In the genomic region with DNA sequence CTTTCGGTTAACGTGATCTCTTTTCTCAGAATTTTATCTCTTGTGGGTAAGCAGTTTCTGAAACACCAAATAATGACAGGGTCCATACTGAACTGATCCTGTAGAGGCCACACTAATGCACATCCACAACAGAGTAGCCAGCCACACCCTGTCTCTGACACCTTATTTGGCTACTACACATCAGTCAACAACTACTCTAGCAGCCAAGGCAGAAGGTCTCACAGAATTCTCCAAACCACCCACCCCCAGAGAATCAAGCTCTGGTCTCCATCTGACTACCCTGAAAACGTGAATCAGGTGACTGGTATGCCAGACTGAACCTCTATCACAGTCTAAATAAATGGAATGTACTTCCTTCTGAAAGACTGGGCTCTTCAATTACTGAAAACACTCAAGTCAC, we compare ENCODE assay signal across 17 cellular contexts. TPM values are rescaled to one million over a fixed set of nuclear protein-coding genes. Genes with fewer than 3 reads are reported as not detected.
A peak's percentile ranks its signal among the peaks of the same experiment; 100 is the strongest.
DNase-seq lines count a peak whose midpoint lies in the region; ATAC-seq and TF ChIP-seq lines count a peak whose summit lies in the region.
"Had no signal": no experiment of that assay in that cellular context is flagged by ENCODE, and none has a peak within 500 bp of the region (broad histone marks: within the 10 kb centered on the region; RNA-seq: fewer than 3 reads in every experiment).

No MANE protein-coding gene starts in this region.

- H3K9me3 Mint-ChIP-seq in activated CD8-positive, alpha-beta memory T cell treated with anti-CD3 and anti-CD28 coated beads, Interleukin-2, amount 10 ng/mL, durations not matched to agents 7 days and 5 days (ENCODE audit: low read depth), result no peaks in the 10 kb centered on the region
- H3K9me3 Mint-ChIP-seq in activated CD8-positive, alpha-beta T cell treated with anti-CD3 and anti-CD28 coated beads for 36 hours, result no peaks in the 10 kb centered on the region
- H3K9me3 Mint-ChIP-seq in stimulated activated effector memory CD8-positive, alpha-beta T cell treated with anti-CD3 and anti-CD28 coated beads, Interleukin-12 subunit alpha, Interleukin-12 subunit beta, amount 100 ng/mL, for 72 hours, result no peaks in the 10 kb centered on the region
- no peaks in the 10 kb centered on the region for H3K9me3 Mint-ChIP-seq in MCF 10A (ENCODE audit: unreplicated experiment)
- H3K9me3 Mint-ChIP-seq: activated naive CD4-positive, alpha-beta T cell treated with anti-CD3 and anti-CD28 coated beads, Interleukin-2, amount 50 U/mL, for 24 hours; CD8-positive, alpha-beta memory T cell had no signal

- H3K27ac Mint-ChIP-seq in activated CD8-positive, alpha-beta memory T cell treated with anti-CD3 and anti-CD28 coated beads, Interleukin-2, amount 10 ng/mL, durations not matched to agents 7 days and 5 days, result peak overlapping the region; percentile 63
- no peak overlapping the region for H3K27ac Mint-ChIP-seq in activated CD8-positive, alpha-beta T cell treated with anti-CD3 and anti-CD28 coated beads for 36 hours
- no peak overlapping the region for H3K27ac Mint-ChIP-seq in stimulated activated effector memory CD8-positive, alpha-beta T cell treated with anti-CD3 and anti-CD28 coated beads, Interleukin-12 subunit alpha, Interleukin-12 subunit beta, amount 100 ng/mL, for 72 hours
- no peak overlapping the region for H3K27ac Mint-ChIP-seq in MCF 10A (ENCODE audit: low read depth, unreplicated experiment)
- H3K27ac Mint-ChIP-seq: activated naive CD4-positive, alpha-beta T cell treated with anti-CD3 and anti-CD28 coated beads, Interleukin-2, amount 50 U/mL, for 24 hours had no signal

- intact Hi-C loops in activated CD8-positive, alpha-beta T cell treated with anti-CD3 and anti-CD28 coated beads for 36 hours (cut with micrococcal nuclease), result no loop called here
- intact Hi-C loops in MCF 10A (cut with micrococcal nuclease), result no loop called here

- H3K4me3 ChIP-seq in fibroblast of the aortic adventitia (ENCODE audit: low read depth, low read length), result no peak overlapping the region
- H3K4me3 ChIP-seq: A549, left ventricle myocardium inferior, right atrium auricular region, SK-N-MC, tibial nerve had no signal

- CTCF ChIA-PET in activated CD8-positive, alpha-beta memory T cell treated with anti-CD3 and anti-CD28 coated beads, Interleukin-2, amount 10 ng/mL, durations not matched to agents 7 days and 5 days (lab: Charles Lee), result interaction anchor here (1.0 to 1.3 kb wide), 3 partner anchors 24 to 113 kb away, joined by 3 to 4 read pairs (median 4); no protein-coding TSS in a partner anchor
- CTCF ChIA-PET in activated CD8-positive, alpha-beta T cell treated with anti-CD3 and anti-CD28 coated beads for 36 hours (lab: Charles Lee), result interaction anchor here (1.5 to 1.6 kb wide), 2 partner anchors 26 to 110 kb away, joined by 4 read pairs; no protein-coding TSS in a partner anchor
- CTCF ChIA-PET in MCF 10A (lab: Yijun Ruan, JAX), result interaction anchor here (0.5 kb wide), 1 partner anchor 32 kb away, joined by 3 read pairs; no protein-coding TSS in a partner anchor

- peak; percentile 28 for ATAC-seq in activated CD8-positive, alpha-beta memory T cell treated with anti-CD3 and anti-CD28 coated beads, Interleukin-2, amount 10 ng/mL, durations not matched to agents 7 days and 5 days
- ATAC-seq in activated CD8-positive, alpha-beta T cell treated with anti-CD3 and anti-CD28 coated beads for 36 hours, result peak; percentile 29
- ATAC-seq in stimulated activated effector memory CD8-positive, alpha-beta T cell treated with anti-CD3 and anti-CD28 coated beads, Interleukin-12 subunit alpha, Interleukin-12 subunit beta, amount 100 ng/mL, for 72 hours, result peak; percentile 50

- no peak overlapping the region for H3K4me3 Mint-ChIP-seq in activated CD8-positive, alpha-beta memory T cell treated with anti-CD3 and anti-CD28 coated beads, Interleukin-2, amount 10 ng/mL, durations not matched to agents 7 days and 5 days
- no peak overlapping the region for H3K4me3 Mint-ChIP-seq in activated CD8-positive, alpha-beta T cell treated with anti-CD3 and anti-CD28 coated beads for 36 hours
- no peak overlapping the region for H3K4me3 Mint-ChIP-seq in stimulated activated effector memory CD8-positive, alpha-beta T cell treated with anti-CD3 and anti-CD28 coated beads, Interleukin-12 subunit alpha, Interleukin-12 subunit beta, amount 100 ng/mL, for 72 hours
- no peak overlapping the region for H3K4me3 Mint-ChIP-seq in MCF 10A (ENCODE audit: unreplicated experiment)
- H3K4me3 Mint-ChIP-seq: activated naive CD4-positive, alpha-beta T cell treated with anti-CD3 and anti-CD28 coated beads, Interleukin-2, amount 50 U/mL, for 24 hours; CD8-positive, alpha-beta memory T cell had no signal

- peaks cover 46% of the 10 kb centered on the region for H3K4me1 Mint-ChIP-seq in activated CD8-positive, alpha-beta memory T cell treated with anti-CD3 and anti-CD28 coated beads, Interleukin-2, amount 10 ng/mL, durations not matched to agents 7 days and 5 days
- peaks cover 19% of the 10 kb centered on the region for H3K4me1 Mint-ChIP-seq in activated CD8-positive, alpha-beta T cell treated with anti-CD3 and anti-CD28 coated beads for 36 hours (ENCODE audit: low read depth)
- H3K4me1 Mint-ChIP-seq in stimulated activated effector memory CD8-positive, alpha-beta T cell treated with anti-CD3 and anti-CD28 coated beads, Interleukin-12 subunit alpha, Interleukin-12 subunit beta, amount 100 ng/mL, for 72 hours, result peaks cover 50% of the 10 kb centered on the region
- peaks cover 22% of the 10 kb centered on the region for H3K4me1 Mint-ChIP-seq in MCF 10A (ENCODE audit: insufficient read depth, unreplicated experiment)

- POLR2A ChIA-PET in activated CD8-positive, alpha-beta T cell treated with anti-CD3 and anti-CD28 coated beads for 36 hours (lab: Charles Lee), result no interaction called here
- POLR2A ChIA-PET in MCF 10A (lab: Yijun Ruan, JAX), result interaction anchor here (0.5 kb wide), 1 partner anchor 1080 kb away, joined by 3 read pairs; no protein-coding TSS in a partner anchor

- no TSS peak for BruUV-seq in MCF 10A (replicated peaks; lab: Mats Ljungman, UMichigan)

- peaks cover 6% of the 10 kb centered on the region for H3K36me3 Mint-ChIP-seq in activated CD8-positive, alpha-beta memory T cell treated with anti-CD3 and anti-CD28 coated beads, Interleukin-2, amount 10 ng/mL, durations not matched to agents 7 days and 5 days
- H3K36me3 Mint-ChIP-seq in activated CD8-positive, alpha-beta T cell treated with anti-CD3 and anti-CD28 coated beads for 36 hours (ENCODE audit: low read depth), result peaks cover 5% of the 10 kb centered on the region
- peaks cover 31% of the 10 kb centered on the region for H3K36me3 Mint-ChIP-seq in stimulated activated effector memory CD8-positive, alpha-beta T cell treated with anti-CD3 and anti-CD28 coated beads, Interleukin-12 subunit alpha, Interleukin-12 subunit beta, amount 100 ng/mL, for 72 hours
- H3K36me3 Mint-ChIP-seq in MCF 10A (ENCODE audit: insufficient read depth, unreplicated experiment), result peaks cover 14% of the 10 kb centered on the region

- no peak for DNase-seq in activated CD8-positive, alpha-beta memory T cell treated with anti-CD3 and anti-CD28 coated beads, Interleukin-2, amount 10 ng/mL, durations not matched to agents 7 days and 5 days
- no peak for DNase-seq in activated CD8-positive, alpha-beta memory T cell treated with anti-CD3 and anti-CD28 coated beads for 24 hours
- DNase-seq in activated CD8-positive, alpha-beta T cell treated with anti-CD3 and anti-CD28 coated beads for 36 hours, result no peak
- DNase-seq in fibroblast of the aortic adventitia (ENCODE audit: low read depth) (peak; percentile 36), NCI-H2107 treated with DMSO at 0.1 percent for 48 hours (lab: John Stamatoyannopoulos, UW; ENCODE audit: unreplicated experiment) (no peak), nucleus accumbens (lab: John Stamatoyannopoulos, UW) (no peak), MCF 10A (ENCODE audit: unreplicated experiment) (no peak)
- DNase-seq in stimulated activated effector memory CD8-positive, alpha-beta T cell treated with anti-CD3 and anti-CD28 coated beads, Interleukin-12 subunit alpha, Interleukin-12 subunit beta, amount 100 ng/mL, for 72 hours (ENCODE audit: low spot score in 2 of 2), result no peak
- DNase-seq: CD8-positive, alpha-beta memory T cell; hippocampal formation; left ventricle myocardium inferior; stimulated activated CD4-positive, alpha-beta T cell treated with anti-CD3 and anti-CD28 coated beads, Interleukin-2, amount 100 ng/mL, for 24 hours had no signal

- H3K27me3 Mint-ChIP-seq in activated CD8-positive, alpha-beta memory T cell treated with anti-CD3 and anti-CD28 coated beads, Interleukin-2, amount 10 ng/mL, durations not matched to agents 7 days and 5 days, result no peaks in the 10 kb centered on the region
- no peaks in the 10 kb centered on the region for H3K27me3 Mint-ChIP-seq in activated CD8-positive, alpha-beta T cell treated with anti-CD3 and anti-CD28 coated beads for 36 hours
- no peaks in the 10 kb centered on the region for H3K27me3 Mint-ChIP-seq in MCF 10A (ENCODE audit: insufficient read depth, unreplicated experiment)
- H3K27me3 Mint-ChIP-seq: activated naive CD4-positive, alpha-beta T cell treated with anti-CD3 and anti-CD28 coated beads, Interleukin-2, amount 50 U/mL, for 24 hours; CD8-positive, alpha-beta memory T cell had no signal

- no peak for TF ChIP-seq CTCF in activated CD8-positive, alpha-beta T cell treated with anti-CD3 and anti-CD28 coated beads for 36 hours (IDR thresholded peaks at IDR 0.05)
- TF ChIP-seq CTCF in fibroblast of the aortic adventitia (IDR thresholded peaks at IDR 0.05; ENCODE audit: insufficient read depth, low read length) (no peak), MCF 10A (IDR thresholded peaks at IDR 0.05; ENCODE audit: unreplicated experiment) (no peak)

RNA-seq across cellular contexts. Expression of a gene that starts 38.0 kb away (rescaled TPM):
- 10 to 100 TPM; 41.8 to 47.7 TPM for total RNA-seq in activated CD8-positive, alpha-beta memory T cell treated with anti-CD3 and anti-CD28 coated beads, Interleukin-2, amount 10 ng/mL, durations not matched to agents 7 days and 5 days
- 10 to 100 TPM; 41.9 to 44.1 TPM for total RNA-seq in activated CD8-positive, alpha-beta T cell treated with anti-CD3 and anti-CD28 coated beads for 36 hours
- total RNA-seq in fibroblast of the aortic adventitia (ENCODE audit: low replicate concordance), result 11.3 and 16.6 TPM in 2 replicates
- 42.8 and 53.3 TPM in 2 replicates for total RNA-seq in MCF 10A (2022)

RNA-seq across cellular contexts. Expression of a gene that starts 42.2 kb away (rescaled TPM):
- total RNA-seq in activated CD8-positive, alpha-beta memory T cell treated with anti-CD3 and anti-CD28 coated beads, Interleukin-2, amount 10 ng/mL, durations not matched to agents 7 days and 5 days, result 100 to 1,000 TPM; 120 to 140 TPM
- total RNA-seq in activated CD8-positive, alpha-beta T cell treated with anti-CD3 and anti-CD28 coated beads for 36 hours, result 100 to 1,000 TPM; 159 to 168 TPM
- total RNA-seq in fibroblast of the aortic adventitia (ENCODE audit: low replicate concordance), result 41.5 and 52.6 TPM in 2 replicates
- total RNA-seq in MCF 10A (2022), result 57.8 and 62.8 TPM in 2 replicates
